9 cellular contexts compared by ENCODE assay signal in genomic region chr5:142816577-142816976, GRCh38. TPM values are rescaled to one million over a fixed set of nuclear protein-coding genes. Genes with fewer than 3 reads are reported as not detected.
DNase-seq lines count a peak whose midpoint lies in the region; ATAC-seq, FAIRE-seq and TF ChIP-seq lines count a peak whose summit lies in the region.
"Had no signal": no experiment of that assay in that cellular context is flagged by ENCODE, and none has a peak within 500 bp of the region (broad histone marks: within the 10 kb centered on the region; RNA-seq: fewer than 3 reads in every experiment).

No MANE protein-coding gene starts in this region.

- H3K9ac ChIP-seq in BLaER1 treated with 17β-estradiol and CSF1 and Interleukin-3, amounts not matched to agents 10 nM and 100 nM, result peak overlapping the region in 3 of 11 experiments; percentile 44 to 58 (median 52); a peak in 4 of 22 replicates
- no peak overlapping the region for H3K9ac ChIP-seq in mesendoderm (ENCODE audit: low read length)

- no peak overlapping the region for H3K18ac ChIP-seq in mesendoderm (ENCODE audit: low read length)

- H3K23ac ChIP-seq in mesendoderm (ENCODE audit: low read length), result no peak overlapping the region

- peaks cover 0 to 14% (median 0%) of the 10 kb centered on the region in 11 experiments; a peak in 4 of 22 replicates for H3K9me3 ChIP-seq in BLaER1 treated with 17β-estradiol and CSF1 and Interleukin-3, amounts not matched to agents 10 nM and 100 nM (replicated peaks in 1 of 11)
- H3K9me3 ChIP-seq: colonic mucosa had no signal

- ATAC-seq in HG02571 (IDR thresholded peaks at IDR 0.05; ENCODE audit: unreplicated experiment) (no peak), HG02884 (IDR thresholded peaks at IDR 0.05; ENCODE audit: unreplicated experiment) (no peak), GM21619 (IDR thresholded peaks at IDR 0.05; ENCODE audit: unreplicated experiment) (no peak)

- H4K5ac ChIP-seq in mesendoderm (ENCODE audit: low read length), result no peak overlapping the region

- peaks cover 9 to 100% (median 63%) of the 10 kb centered on the region in 10 experiments; a peak in 19 of 20 replicates for H3K4me1 ChIP-seq in BLaER1 treated with 17β-estradiol and CSF1 and Interleukin-3, amounts not matched to agents 10 nM and 100 nM
- no peaks in the 10 kb centered on the region for H3K4me1 ChIP-seq in mesendoderm (ENCODE audit: control insufficient read depth, low read depth, low read length)

- H3K79me1 ChIP-seq in mesendoderm (ENCODE audit: low read length), result no peaks in the 10 kb centered on the region

- H4K8ac ChIP-seq in mesendoderm (ENCODE audit: low read depth, low read length), result no peak overlapping the region

- DNase-seq in LoVo (ENCODE audit: low spot score) (peak; percentile 71), bronchial epithelial cell (ENCODE audit: low read depth) (peak; percentile 44), mesendoderm (peak; percentile 40), germinal center (ENCODE audit: low spot score) (no peak)
- DNase-seq: colonic mucosa had no signal

- H3K4me3 ChIP-seq in BLaER1 treated with 17β-estradiol and CSF1 and Interleukin-3, amounts not matched to agents 10 nM and 100 nM, result no peak overlapping the region
- H3K4me3 ChIP-seq in bronchial epithelial cell (ENCODE audit: low read depth, low read length) (no peak overlapping the region), mesendoderm (ENCODE audit: low read length) (no peak overlapping the region)
- H3K4me3 ChIP-seq: colonic mucosa had no signal

- H2BK15ac ChIP-seq in mesendoderm (replicated peaks; ENCODE audit: low read depth), result no peak overlapping the region

- H3K4me2 ChIP-seq in BLaER1 treated with 17β-estradiol and CSF1 and Interleukin-3, amounts not matched to agents 10 nM and 100 nM, result peak overlapping the region in 7 of 11 experiments; percentile 5 to 97 (median 61); a peak in 10 of 22 replicates
- H3K4me2 ChIP-seq in mesendoderm (ENCODE audit: low read length), result no peak overlapping the region

- TF ChIP-seq CTCF in bronchial epithelial cell (IDR thresholded peaks at IDR 0.05; ENCODE audit: insufficient read depth, low read length, severe bottlenecking), result no peak

- H3K27ac ChIP-seq in BLaER1 treated with 17β-estradiol and CSF1 and Interleukin-3, amounts not matched to agents 10 nM and 100 nM, result peak overlapping the region in 5 of 11 experiments; percentile 5 to 71 (median 61); a peak in 6 of 22 replicates
- H3K27ac ChIP-seq in mesendoderm (ENCODE audit: low read depth, low read length), result no peak overlapping the region

- H3K79me2 ChIP-seq in mesendoderm (ENCODE audit: control insufficient read depth, insufficient read depth, low read length), result no peaks in the 10 kb centered on the region

- H3K36me3 ChIP-seq in BLaER1 treated with 17β-estradiol and CSF1 and Interleukin-3, amounts not matched to agents 10 nM and 100 nM, result peaks cover 0 to 44% (median 12%) of the 10 kb centered on the region in 11 experiments; a peak in 10 of 22 replicates
- H3K36me3 ChIP-seq in bronchial epithelial cell (ENCODE audit: control insufficient read depth, insufficient read depth, low read length), result no peaks in the 10 kb centered on the region
- no peaks in the 10 kb centered on the region for H3K36me3 ChIP-seq in mesendoderm (ENCODE audit: control insufficient read depth, insufficient read depth, low read length)
- H3K36me3 ChIP-seq: colonic mucosa had no signal

- H3K56ac ChIP-seq in mesendoderm (ENCODE audit: low read length), result no peak overlapping the region

- H3K27me3 ChIP-seq in BLaER1 treated with 17β-estradiol and CSF1 and Interleukin-3, amounts not matched to agents 10 nM and 100 nM, result no peaks in the 10 kb centered on the region
- H3K27me3 ChIP-seq in bronchial epithelial cell (ENCODE audit: control insufficient read depth, insufficient read depth, low read length) (no peaks in the 10 kb centered on the region), mesendoderm (ENCODE audit: insufficient read depth, low read length, poor library complexity) (no peaks in the 10 kb centered on the region)
- H3K27me3 ChIP-seq: colonic mucosa had no signal

- no peak overlapping the region for H3K4ac ChIP-seq in mesendoderm (ENCODE audit: low read depth, low read length)

- peaks cover 0 to 53% (median 21%) of the 10 kb centered on the region in 11 experiments; a peak in 11 of 22 replicates for H4K20me1 ChIP-seq in BLaER1 treated with 17β-estradiol and CSF1 and Interleukin-3, amounts not matched to agents 10 nM and 100 nM

- no CpG with 5 or more reads among the region's 3 CpGs for WGBS in mesendoderm (ENCODE audit: extremely low coverage, insufficient coverage, low lambda C conversion rate)

- no peak overlapping the region for H2BK5ac ChIP-seq in mesendoderm (ENCODE audit: low read length)

- H2AK5ac ChIP-seq in mesendoderm (ENCODE audit: low read length), result no peak overlapping the region

- no peak overlapping the region for H2BK120ac ChIP-seq in mesendoderm (ENCODE audit: low read depth, low read length)

- FAIRE-seq in bronchial epithelial cell (lab: Jason Lieb, UNC), result peak; percentile 50

RNA-seq across cellular contexts. Expression of gene ARHGAP26, which starts 46.4 kb away (rescaled TPM):
- 17.1 and 23.8 TPM in 2 replicates for total RNA-seq in bronchial epithelial cell
- polyA plus RNA-seq in mesendoderm (2013, experiment 1 of 2), result 12.0 TPM
- 11.8 TPM for polyA plus RNA-seq in mesendoderm (2013, experiment 2 of 2)
